Comparison of ENCODE assay signal across 14 cellular contexts in the genomic region with DNA sequence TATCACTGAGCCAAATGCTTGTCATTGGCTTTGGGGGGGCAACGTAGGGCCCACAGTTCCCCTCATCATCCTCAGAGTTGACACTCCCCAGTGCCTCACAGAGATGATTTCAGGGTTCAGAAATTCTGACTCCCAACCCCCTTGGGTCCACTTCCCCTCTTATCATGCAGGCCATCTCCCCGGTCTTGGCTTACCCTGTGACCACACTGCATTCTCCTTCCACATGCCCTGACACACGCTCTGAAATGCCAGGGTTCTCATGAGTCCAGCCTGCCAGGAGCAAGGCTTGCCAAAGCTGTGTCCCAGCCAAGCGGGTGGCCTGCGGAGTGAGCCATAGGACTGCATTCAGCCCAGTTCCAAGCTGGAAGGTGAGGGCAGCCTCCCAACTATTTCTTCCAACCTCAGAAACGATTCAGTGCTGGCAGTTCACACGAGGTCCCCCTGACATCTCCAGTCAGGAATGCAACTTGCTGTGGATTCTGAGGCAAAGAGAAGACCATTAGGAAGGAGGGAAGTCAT.
DNase-seq lines count a peak whose midpoint lies in the region; ATAC-seq and TF ChIP-seq lines count a peak whose summit lies in the region.
"Had no signal": no experiment of that assay in that cellular context is flagged by ENCODE, and none has a peak within 500 bp of the region (broad histone marks: within the 10 kb centered on the region; RNA-seq: fewer than 3 reads in every experiment).

No MANE protein-coding gene starts in this region.

- TF ChIP-seq CTCF in AG09319 (IDR thresholded peaks at IDR 0.05; ENCODE audit: low read depth, low read length), result peak; percentile 2; the same call in 1 of the 2 replicates
- no peak for TF ChIP-seq CTCF in fibroblast of mammary gland (conservative IDR thresholded peaks at IDR 0.05; ENCODE audit: control insufficient read depth, insufficient read depth, low read depth, low read length)
- TF ChIP-seq CTCF in omental fat pad (IDR thresholded peaks at IDR 0.05), result no peak

- H3K4me3 ChIP-seq in fibroblast of mammary gland (ENCODE audit: control insufficient read depth, low read depth, low read length), result no peak overlapping the region

- peak; percentile 95 for DNase-seq in AG09319 (ENCODE audit: extremely low read depth, low read depth)
- peak; percentile 7 for DNase-seq in NCI-H446 treated with DMSO at 0.1 percent for 48 hours (lab: John Stamatoyannopoulos, UW)
- DNase-seq in fibroblast of mammary gland (ENCODE audit: low read depth), result peak; percentile 99
- no peak for DNase-seq in omental fat pad (ENCODE audit: low spot score)
- DNase-seq in effector CD4-positive, alpha-beta T cell, result no peak
- DNase-seq in NCI-H2081 treated with DMSO at 0.1 percent for 48 hours (lab: John Stamatoyannopoulos, UW), result no peak
- DNase-seq: activated CD4-positive, alpha-beta memory T cell treated with anti-CD3 and anti-CD28 coated beads for 36 hours; activated naive CD8-positive, alpha-beta T cell treated with anti-CD3 and anti-CD28 coated beads, Interleukin-2, amount 50 U/mL, for 24 hours; foreskin melanocyte; KBM-7; NCI-H526; stimulated activated naive B cell treated with anti-CD40 and anti-IgM and Interleukin-4, amounts not matched to agents 10 μg/mL and 1 μg/mL and 100 μg/mL, for 72 hours had no signal

- peak; percentile 25 for ATAC-seq in omental fat pad (ENCODE audit: low FRiP score)
- ATAC-seq in HG02885 (IDR thresholded peaks at IDR 0.05; ENCODE audit: poor library complexity, unreplicated experiment), result no peak
- no peak for ATAC-seq in HG03521 (IDR thresholded peaks at IDR 0.05; ENCODE audit: unreplicated experiment)
- ATAC-seq: activated naive CD8-positive, alpha-beta T cell treated with anti-CD3 and anti-CD28 coated beads, Interleukin-2, amount 50 U/mL, for 24 hours; stimulated activated naive B cell treated with anti-CD40 and anti-IgM and Interleukin-4, amounts not matched to agents 10 μg/mL and 1 μg/mL and 100 μg/mL, for 72 hours had no signal

Comparison
In these comparisons a context has a peak if more than half of its experiments do, and no peak if none do; other contexts are left out.
1. DNase-seq: peak in AG09319 (single experiment), NCI-H446 treated with DMSO at 0.1 percent for 48 hours (single experiment) and fibroblast of mammary gland (single experiment); none in omental fat pad (single experiment), effector CD4-positive, alpha-beta T cell (single experiment) and NCI-H2081 treated with DMSO at 0.1 percent for 48 hours (single experiment).